9 cellular contexts compared by ENCODE assay signal in the genomic region with DNA sequence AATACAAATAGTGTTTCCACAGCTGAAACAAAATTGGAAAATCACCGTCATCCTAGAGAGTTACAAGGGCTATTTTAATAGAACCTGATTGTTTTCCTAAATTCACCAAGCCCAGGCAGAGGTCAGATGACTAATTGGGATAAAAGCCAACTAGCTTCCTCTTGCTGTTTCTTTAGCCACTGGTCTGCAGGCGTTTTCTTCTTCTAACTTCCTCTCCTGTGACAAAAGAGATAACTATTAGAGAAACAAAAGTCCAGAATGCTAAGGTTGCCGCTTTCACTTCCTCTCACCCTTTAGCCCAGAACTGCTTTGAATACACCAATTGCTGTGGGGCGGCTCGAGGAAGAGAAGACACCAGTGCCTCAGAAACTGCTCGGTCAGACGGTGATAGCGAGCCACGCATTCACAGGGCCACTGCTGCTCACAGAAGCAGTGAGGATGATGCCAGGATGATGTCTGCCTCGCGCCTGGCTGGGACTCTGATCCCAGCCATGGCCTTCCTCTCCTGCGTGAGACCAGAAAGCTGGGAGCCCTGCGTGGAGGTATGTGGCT. TPM values are rescaled to one million over a fixed set of nuclear protein-coding genes. Genes with fewer than 3 reads are reported as not detected.
DNase-seq lines count a peak whose midpoint lies in the region; ATAC-seq, FAIRE-seq and TF ChIP-seq lines count a peak whose summit lies in the region.
"Had no signal": no experiment of that assay in that cellular context is flagged by ENCODE, and none has a peak within 500 bp of the region (broad histone marks: within the 10 kb centered on the region; RNA-seq: fewer than 3 reads in every experiment).

A gene (plus strand): TSS at position 380 of the 552 bp plus-strand sequence. CDS start 70 bp downstream, at position 450.

- H3K79me2 ChIP-seq in PC-9 (ENCODE audit: low read depth), result peaks cover 12% of the 10 kb centered on the region; the same call in 1 of the 2 replicates

- H3K4me1 ChIP-seq in PC-9 (replicated peaks; ENCODE audit: insufficient read depth), result peaks cover 42% of the 10 kb centered on the region
- H3K4me1 ChIP-seq in mucosa of rectum (ENCODE audit: control insufficient read depth in 2 of 2, insufficient read depth in 2 of 2, low read length in 2 of 2), result peaks cover 5 to 10% of the 10 kb centered on the region in 2 donors
- peaks cover 6% of the 10 kb centered on the region for H3K4me1 ChIP-seq in upper lobe of right lung

- FAIRE-seq in endometrium (lab: Jason Lieb, UNC), result peak; percentile 18

- H3K4me2 ChIP-seq in PC-9, result peak within 1 kb of the TSS; percentile 85

- H3K27me3 ChIP-seq in PC-9 (ENCODE audit: insufficient read depth, low read depth) (no peaks in the 10 kb centered on the region), mucosa of rectum (ENCODE audit: control insufficient read depth in 2 of 2, insufficient read depth in 2 of 2, low read length in 2 of 2) (no peaks in the 10 kb centered on the region), upper lobe of right lung (no peaks in the 10 kb centered on the region)

- H3K36me3 ChIP-seq in PC-9 (ENCODE audit: low read depth) (peaks cover 7% of the 10 kb centered on the region; the same call in 1 of the 2 replicates), mucosa of rectum (ENCODE audit: control insufficient read depth in 2 of 2, insufficient read depth in 2 of 2, low read length in 2 of 2) (no peaks in the 10 kb centered on the region), upper lobe of right lung (peaks cover 2% of the 10 kb centered on the region)

- peak within 1 kb of the TSS; percentile 56 for H3K4me3 ChIP-seq in PC-9
- H3K4me3 ChIP-seq in mucosa of rectum (ENCODE audit: low read length in 2 of 2), result peak within 1 kb of the TSS; percentile 57 to 74
- H3K4me3 ChIP-seq in upper lobe of right lung, result peak within 1 kb of the TSS; percentile 55

- TF ChIP-seq CTCF in PC-9 (conservative IDR thresholded peaks at IDR 0.05), result no peak
- TF ChIP-seq CTCF in upper lobe of right lung (IDR thresholded peaks at IDR 0.05), result no peak

- peaks cover 26% of the 10 kb centered on the region for H3F3A ChIP-seq in PC-9 (ENCODE audit: insufficient read depth, low read depth)

- POLR2A ChIA-PET in PC-9 (lab: Charles Lee; ENCODE audit: unreplicated experiment), result no interaction called here

- DNase-seq in NCI-H2081 (lab: John Stamatoyannopoulos, UW) (peak; percentile 13 to 14), NCI-H2081 treated with DMSO at 0.1 percent for 48 hours (lab: John Stamatoyannopoulos, UW) (no peak), PC-9 (peak; percentile 9 to 77), upper lobe of right lung (peak; percentile 73)
- DNase-seq in activated naive CD4-positive, alpha-beta T cell treated with anti-CD3 and anti-CD28 coated beads, Interleukin-2, amount 50 U/mL, for 16 hours, result no peak

- ATAC-seq in HG02973 (IDR thresholded peaks at IDR 0.05; ENCODE audit: unreplicated experiment), result peak; percentile 99
- peak; percentile 94 for ATAC-seq in upper lobe of right lung

- H3K9me3 ChIP-seq in PC-9 (ENCODE audit: insufficient read depth, low read depth), result peaks cover 19% of the 10 kb centered on the region
- no peaks in the 10 kb centered on the region for H3K9me3 ChIP-seq in mucosa of rectum (ENCODE audit: control insufficient read depth in 2 of 2, low read length in 2 of 2)
- no peaks in the 10 kb centered on the region for H3K9me3 ChIP-seq in upper lobe of right lung

- H4K20me1 ChIP-seq in PC-9 (ENCODE audit: insufficient read depth), result no peaks in the 10 kb centered on the region

- intact Hi-C loops in PC-9 (cut with micrococcal nuclease; ENCODE audit: unreplicated experiment) (no loop called here), upper lobe of right lung (cut with DNase I) (no loop called here)

- no peaks in the 10 kb centered on the region for H3K9me2 ChIP-seq in PC-9 (ENCODE audit: insufficient read depth)

- CTCF ChIA-PET in PC-9 (lab: Charles Lee), result no interaction called here

- H3K9ac ChIP-seq in mucosa of rectum (ENCODE audit: low read depth in 1 of 2, low read length in 2 of 2), result peak within 1 kb of the TSS; percentile 68 to 73

- H3K27ac ChIP-seq in PC-9 (peak within 1 kb of the TSS; percentile 89), mucosa of rectum (ENCODE audit: low read depth in 2 of 2, low read length in 2 of 2) (peak within 1 kb of the TSS; percentile 78 to 83), upper lobe of right lung (peak within 1 kb of the TSS; percentile 76)
- H3K27ac ChIP-seq: 22Rv1 had no signal

- H2AFZ ChIP-seq in PC-9, result peak within 1 kb of the TSS; percentile 80

- BruUV-seq in PC-9 (replicated peaks; lab: Mats Ljungman, UMichigan), result no TSS peak

RNA-seq across cellular contexts. Expression of the gene that starts here (rescaled TPM):
- total RNA-seq in PC-9 (2021) (0.28 and 0.55 TPM in 2 replicates), upper lobe of right lung (45.9 TPM)

Comparison
In these comparisons a context has a peak if more than half of its experiments do, and no peak if none do; other contexts are left out.
1. RNA of the gene that starts here (total RNA-seq): 45.9 TPM in upper lobe of right lung (single experiment); 0.28 to 0.55 TPM in PC-9; every median in the first group is over 10 times any median in the second.
2. DNase-seq: peak in NCI-H2081 (2 of 2) and upper lobe of right lung (single experiment); none in NCI-H2081 treated with DMSO at 0.1 percent for 48 hours (single experiment) and activated naive CD4-positive, alpha-beta T cell treated with anti-CD3 and anti-CD28 coated beads, Interleukin-2, amount 50 U/mL, for 16 hours (single experiment).
3. Peak in DNase-seq, H3K4me3 ChIP-seq, H3K27ac ChIP-seq and H3K4me2 ChIP-seq in PC-9; RNA of the gene not detected or under 1 TPM.
4. Peak in every context shown above with its lines, with median percentiles within 50 percentile points of each other: H3K27ac ChIP-seq and H3K4me3 ChIP-seq.